ENCODE assay signal across 8 cellular contexts in genomic region chr14:101810897-101811620, GRCh38. TPM values are rescaled to one million over a fixed set of nuclear protein-coding genes. Genes with fewer than 3 reads are reported as not detected.
A peak's percentile ranks its signal among the peaks of the same experiment; 100 is the strongest.
DNase-seq lines count a peak whose midpoint lies in the region; ATAC-seq, FAIRE-seq and TF ChIP-seq lines count a peak whose summit lies in the region.

No MANE protein-coding gene starts in this region.

- peak overlapping the region; percentile 100 for H3K27ac Mint-ChIP-seq in endothelial cell (ENCODE audit: unreplicated experiment)

- H3K27ac ChIP-seq in parathyroid adenoma = peak overlapping the region; percentile 100

- TF ChIP-seq CTCF in endothelial cell (IDR thresholded peaks at IDR 0.05; ENCODE audit: unreplicated experiment) (no peak), parathyroid adenoma (IDR thresholded peaks at IDR 0.05) (no peak)

- peaks cover 5% of the 10 kb centered on the region for H3K27me3 Mint-ChIP-seq in endothelial cell (ENCODE audit: unreplicated experiment)

- H3K9me3 ChIP-seq in ES-I3 (ENCODE audit: control insufficient read depth, insufficient read depth, low read length) = no peaks in the 10 kb centered on the region
- H3K9me3 ChIP-seq in parathyroid adenoma (ENCODE audit: control insufficient read depth, low read length) = no peaks in the 10 kb centered on the region

- no peaks in the 10 kb centered on the region for H3K36me3 Mint-ChIP-seq in endothelial cell (ENCODE audit: low read depth, unreplicated experiment)

- H3K4me1 Mint-ChIP-seq in endothelial cell (ENCODE audit: unreplicated experiment) = peaks cover 20% of the 10 kb centered on the region

- peak overlapping the region; percentile 98 for H3K4me3 Mint-ChIP-seq in endothelial cell (ENCODE audit: unreplicated experiment)

- no peak for FAIRE-seq in RCC 7860 (lab: Jason Lieb, UNC)

- H3K9ac ChIP-seq in ES-I3 (ENCODE audit: low read depth, low read length) = peak overlapping the region; percentile 95
- no peak overlapping the region for H3K9ac ChIP-seq in parathyroid adenoma

- peak; percentile 11 for DNase-seq in RCC 7860 (ENCODE audit: low spot score)
- DNase-seq in endothelial cell (ENCODE audit: low spot score) = no peak
- no peak for DNase-seq in NCI-H524 (lab: John Stamatoyannopoulos, UW)
- DNase-seq in midbrain (lab: John Stamatoyannopoulos, UW) = no peak
- DNase-seq in iPS-NIHi7 (ENCODE audit: extremely low spot score) = no peak

- no peaks in the 10 kb centered on the region for H3K9me3 Mint-ChIP-seq in endothelial cell (ENCODE audit: unreplicated experiment)

- H3K79me2 ChIP-seq in parathyroid adenoma = peaks cover 34% of the 10 kb centered on the region

- H3K4me1 ChIP-seq in ES-I3 (ENCODE audit: insufficient read depth, low read length) (peaks cover 13% of the 10 kb centered on the region), parathyroid adenoma (no peaks in the 10 kb centered on the region)

- ATAC-seq in HG03565 (IDR thresholded peaks at IDR 0.05; ENCODE audit: unreplicated experiment) = no peak

- H3K36me3 ChIP-seq in ES-I3 (ENCODE audit: insufficient read depth, low read length) (no peaks in the 10 kb centered on the region; the same call in 1 of the 2 replicates), parathyroid adenoma (ENCODE audit: control insufficient read depth, insufficient read depth, low read length) (no peaks in the 10 kb centered on the region)

- H3K27me3 ChIP-seq in parathyroid adenoma (ENCODE audit: control insufficient read depth, insufficient read depth, low read length) = no peaks in the 10 kb centered on the region

- peak overlapping the region; percentile 96 for H3K4me3 ChIP-seq in parathyroid adenoma (ENCODE audit: low read depth, low read length)

- peak overlapping the region; percentile 99 for H3K4me2 ChIP-seq in parathyroid adenoma (ENCODE audit: low read length)

- no peak overlapping the region for H2AFZ ChIP-seq in parathyroid adenoma

RNA-seq across cellular contexts. Expression of gene PPP2R5C, which starts 49.5 kb away (rescaled TPM):
- total RNA-seq in endothelial cell (ENCODE audit: unreplicated experiment) = 71.5 TPM
